17 cellular contexts compared by ENCODE assay signal in genomic region chr2:20473128-20473527, GRCh38.
"Had no signal": no experiment of that assay in that cellular context is flagged by ENCODE, and none has a peak within 500 bp of the region (broad histone marks: within the 10 kb centered on the region; RNA-seq: fewer than 3 reads in every experiment).

No MANE protein-coding gene starts in this region.

- H3K9me3 ChIP-seq: prostate gland, SJSA1, thyroid gland had no signal

- H3K36me3 Mint-ChIP-seq: activated naive CD4-positive, alpha-beta T cell treated with anti-CD3 and anti-CD28 coated beads, Interleukin-2, amount 10 ng/mL, durations not matched to agents 7 days and 5 days; memory B cell; natural killer cell treated with Interleukin-12 subunit alpha and Interleukin-12 subunit beta and Interleukin-15 and Interleukin-18, amount 100 ng/mL, for 72 hours had no signal

- H3K4me3 Mint-ChIP-seq: activated CD4-positive, alpha-beta memory T cell treated with anti-CD3 and anti-CD28 coated beads, Interleukin-2, amount 10 ng/mL, durations not matched to agents 7 days and 5 days; activated naive CD4-positive, alpha-beta T cell treated with anti-CD3 and anti-CD28 coated beads, Interleukin-2, amount 10 ng/mL, durations not matched to agents 7 days and 5 days; central memory CD8-positive, alpha-beta T cell; endodermal cell; memory B cell; natural killer cell treated with Interleukin-12 subunit alpha and Interleukin-12 subunit beta and Interleukin-15 and Interleukin-18, amount 100 ng/mL, for 72 hours; T-helper 2 cell treated with Interferon-gamma antibody and Interleukin-4, amounts not matched to agents 5 μg/mL and 100 μg/mL, for 36 hours had no signal

- H3K4me1 ChIP-seq: SJSA1 had no signal

- H3K4me3 ChIP-seq: prostate gland, SJSA1, thyroid gland had no signal

- ATAC-seq: left colon had no signal

- H3K27me3 ChIP-seq: SJSA1, thyroid gland had no signal

- H3K36me3 ChIP-seq: prostate gland, SJSA1, thyroid gland had no signal

- H3K27me3 Mint-ChIP-seq: activated CD4-positive, alpha-beta memory T cell treated with anti-CD3 and anti-CD28 coated beads, Interleukin-2, amount 10 ng/mL, durations not matched to agents 7 days and 5 days had no signal

- H3K4me1 Mint-ChIP-seq: activated CD4-positive, alpha-beta memory T cell treated with anti-CD3 and anti-CD28 coated beads, Interleukin-2, amount 10 ng/mL, durations not matched to agents 7 days and 5 days; activated naive CD4-positive, alpha-beta T cell treated with anti-CD3 and anti-CD28 coated beads, Interleukin-2, amount 10 ng/mL, durations not matched to agents 7 days and 5 days; central memory CD8-positive, alpha-beta T cell had no signal

- H3K27ac ChIP-seq: prostate gland, SJSA1, thyroid gland had no signal

- H3K27ac Mint-ChIP-seq: activated CD4-positive, alpha-beta memory T cell treated with anti-CD3 and anti-CD28 coated beads, Interleukin-2, amount 10 ng/mL, durations not matched to agents 7 days and 5 days; activated naive CD4-positive, alpha-beta T cell treated with anti-CD3 and anti-CD28 coated beads, Interleukin-2, amount 10 ng/mL, durations not matched to agents 7 days and 5 days; endodermal cell; memory B cell; natural killer cell treated with Interleukin-12 subunit alpha and Interleukin-12 subunit beta and Interleukin-15 and Interleukin-18, amount 100 ng/mL, for 72 hours; T-helper 2 cell treated with Interferon-gamma antibody and Interleukin-4, amounts not matched to agents 5 μg/mL and 100 μg/mL, for 36 hours had no signal

- H3K9me3 Mint-ChIP-seq: activated CD4-positive, alpha-beta memory T cell treated with anti-CD3 and anti-CD28 coated beads, Interleukin-2, amount 10 ng/mL, durations not matched to agents 7 days and 5 days; activated naive CD4-positive, alpha-beta T cell treated with anti-CD3 and anti-CD28 coated beads, Interleukin-2, amount 10 ng/mL, durations not matched to agents 7 days and 5 days; central memory CD8-positive, alpha-beta T cell; endodermal cell; memory B cell; natural killer cell treated with Interleukin-12 subunit alpha and Interleukin-12 subunit beta and Interleukin-15 and Interleukin-18, amount 100 ng/mL, for 72 hours; T-helper 2 cell treated with Interferon-gamma antibody and Interleukin-4, amounts not matched to agents 5 μg/mL and 100 μg/mL, for 36 hours had no signal

- DNase-seq: activated CD4-positive, alpha-beta T cell treated with anti-CD3 and anti-CD28 coated beads for 1 hour; activated naive CD4-positive, alpha-beta T cell treated with anti-CD3 and anti-CD28 coated beads, Interleukin-2, amount 10 ng/mL, durations not matched to agents 7 days and 5 days; dermis blood vessel endothelial cell; endodermal cell; erythroblast; hypothalamus; left colon; stimulated activated CD4-positive, alpha-beta T cell treated with anti-CD3 and anti-CD28 coated beads, Interleukin-4, amount 100 ng/mL, for 1 hour; SW 1271; thyroid gland had no signal
